ENCODE assay signal across 7 cellular contexts in the genomic region with DNA sequence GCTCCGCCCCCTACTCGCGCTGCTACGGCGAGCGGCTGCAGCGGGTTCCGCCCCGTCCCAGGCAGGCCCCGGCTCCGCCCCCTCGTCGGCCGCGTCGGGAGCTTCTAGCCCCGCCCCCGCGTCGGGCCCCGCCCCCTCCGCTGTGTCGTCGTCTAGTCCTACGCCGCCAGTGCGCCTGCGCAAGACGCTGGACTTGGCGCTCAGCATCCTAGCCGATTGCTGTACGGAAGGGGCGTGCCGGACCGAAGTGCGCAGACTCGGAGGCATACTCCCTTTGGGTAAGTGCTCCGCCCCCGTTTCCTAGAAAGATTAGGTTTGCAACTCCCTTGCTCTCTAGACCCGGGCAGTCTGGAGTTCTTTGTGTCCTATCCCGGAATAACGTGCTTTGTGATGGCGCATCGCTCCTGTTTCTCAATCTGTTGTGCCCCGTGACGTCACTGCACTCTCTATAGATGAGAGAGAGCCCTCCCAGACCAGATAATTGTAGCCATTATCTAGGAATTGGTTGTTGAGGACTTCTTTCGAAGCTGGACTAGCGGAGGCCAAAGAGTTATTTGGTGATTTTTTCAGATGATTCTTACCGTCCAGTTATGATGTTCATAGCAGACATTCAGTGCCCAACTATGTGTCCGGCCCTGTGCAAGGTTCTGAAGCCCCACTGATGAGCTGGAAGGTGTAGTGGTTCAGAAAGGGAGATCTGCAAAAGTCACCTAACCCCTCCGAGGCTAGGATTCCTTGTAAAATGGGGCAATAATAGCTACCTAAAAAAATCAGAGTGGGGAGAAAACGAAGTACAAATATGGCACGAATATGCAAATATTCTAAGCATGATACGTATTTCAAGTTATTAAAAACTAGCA. TPM values are rescaled to one million over a fixed set of nuclear protein-coding genes. Genes with fewer than 3 reads are reported as not detected.
DNase-seq lines count a peak whose midpoint lies in the region; ATAC-seq and TF ChIP-seq lines count a peak whose summit lies in the region.

No MANE protein-coding gene starts in this region.

- 5% methylated on average over 50 of the region's 54 CpGs for WGBS in hepatocyte (ENCODE audit: low lambda C conversion rate, missing lambda C conversion rate)

- peaks cover 19% of the 10 kb centered on the region for H4K20me1 ChIP-seq in hepatocyte (ENCODE audit: insufficient read depth, poor library complexity, severe bottlenecking)

- peak overlapping the region; percentile 74 for H3K4me2 ChIP-seq in hepatocyte

- H3K27me3 ChIP-seq in hepatocyte: no peaks in the 10 kb centered on the region

- TF ChIP-seq CTCF in hepatocyte (IDR thresholded peaks at IDR 0.05; ENCODE audit: poor library complexity): no peak

- peak overlapping the region; percentile 96 for H3K27ac ChIP-seq in hepatocyte

- DNase-seq in NCI-H2029 (lab: John Stamatoyannopoulos, UW): peak; percentile 97
- peak; percentile 99 for DNase-seq in T1000 (lab: John Stamatoyannopoulos, UW)
- DNase-seq in astrocyte of the hippocampus (ENCODE audit: low read depth, low spot score): peak; percentile 99
- DNase-seq in hepatocyte (ENCODE audit: low spot score): peak; percentile 100
- peak; percentile 97 for DNase-seq in renal cortical epithelial cell (ENCODE audit: low read depth)

- no peaks in the 10 kb centered on the region for H3K9me3 ChIP-seq in hepatocyte (ENCODE audit: low read depth)

- H2AFZ ChIP-seq in hepatocyte: peak overlapping the region; percentile 25

- H3K9me2 ChIP-seq in hepatocyte (replicated peaks; ENCODE audit: insufficient read depth): no peaks in the 10 kb centered on the region

- ATAC-seq in GM18502 (IDR thresholded peaks at IDR 0.05; ENCODE audit: poor library complexity, unreplicated experiment) (peak; percentile 72), HG02973 (IDR thresholded peaks at IDR 0.05; ENCODE audit: unreplicated experiment) (peak; percentile 62)

- H3K4me1 ChIP-seq in hepatocyte (ENCODE audit: insufficient read depth): peaks cover 12% of the 10 kb centered on the region

- peaks cover 37% of the 10 kb centered on the region for H3K79me2 ChIP-seq in hepatocyte

- peak overlapping the region; percentile 10 for H3K4me3 ChIP-seq in hepatocyte

- H3K36me3 ChIP-seq in hepatocyte (replicated peaks; ENCODE audit: insufficient read depth, low read depth): no peaks in the 10 kb centered on the region

RNA-seq across cellular contexts. Expression of a gene that starts 0.7 kb away (rescaled TPM):
- total RNA-seq in hepatocyte: 11.4 and 12.2 TPM in 2 replicates
- polyA plus RNA-seq in hepatocyte: 19.4 and 19.6 TPM in 2 replicates
- total RNA-seq in renal cortical epithelial cell: 5.4 and 8.7 TPM in 2 replicates

RNA-seq across cellular contexts. Expression of a gene that starts 12.0 kb away (rescaled TPM):
- total RNA-seq in hepatocyte: 14.5 and 15.7 TPM in 2 replicates
- polyA plus RNA-seq in hepatocyte: 34.8 and 35.4 TPM in 2 replicates
- total RNA-seq in renal cortical epithelial cell: 26.5 and 31.4 TPM in 2 replicates

RNA-seq across cellular contexts. Expression of a gene that starts 17.4 kb away (rescaled TPM):
- total RNA-seq in hepatocyte (1.2 and 1.7 TPM in 2 replicates), renal cortical epithelial cell (0.99 TPM in 1 of 2 replicates, not detected in the other)
- 0.54 and 0.64 TPM in 2 replicates for polyA plus RNA-seq in hepatocyte

RNA-seq across cellular contexts. Expression of a gene that starts 23.0 kb away (rescaled TPM):
- total RNA-seq in hepatocyte (2.3 and 2.5 TPM in 2 replicates), renal cortical epithelial cell (0.52 and 0.60 TPM in 2 replicates)
- 7.5 and 12.7 TPM in 2 replicates for polyA plus RNA-seq in hepatocyte

RNA-seq across cellular contexts. Expression of a gene that starts 31.8 kb away (rescaled TPM):
- total RNA-seq in hepatocyte (not detected in 2 replicates), renal cortical epithelial cell (not detected in 2 replicates)
- 1.7 TPM in 1 of 2 replicates, not detected in the other for polyA plus RNA-seq in hepatocyte

Comparison
In these comparisons a context has a peak if more than half of its experiments do, and no peak if none do; other contexts are left out.
1. Peak in every context shown above with its lines: DNase-seq, ATAC-seq, H3K4me3 ChIP-seq and H3K27ac ChIP-seq.